17 cellular contexts compared by ENCODE assay signal in the genomic region with DNA sequence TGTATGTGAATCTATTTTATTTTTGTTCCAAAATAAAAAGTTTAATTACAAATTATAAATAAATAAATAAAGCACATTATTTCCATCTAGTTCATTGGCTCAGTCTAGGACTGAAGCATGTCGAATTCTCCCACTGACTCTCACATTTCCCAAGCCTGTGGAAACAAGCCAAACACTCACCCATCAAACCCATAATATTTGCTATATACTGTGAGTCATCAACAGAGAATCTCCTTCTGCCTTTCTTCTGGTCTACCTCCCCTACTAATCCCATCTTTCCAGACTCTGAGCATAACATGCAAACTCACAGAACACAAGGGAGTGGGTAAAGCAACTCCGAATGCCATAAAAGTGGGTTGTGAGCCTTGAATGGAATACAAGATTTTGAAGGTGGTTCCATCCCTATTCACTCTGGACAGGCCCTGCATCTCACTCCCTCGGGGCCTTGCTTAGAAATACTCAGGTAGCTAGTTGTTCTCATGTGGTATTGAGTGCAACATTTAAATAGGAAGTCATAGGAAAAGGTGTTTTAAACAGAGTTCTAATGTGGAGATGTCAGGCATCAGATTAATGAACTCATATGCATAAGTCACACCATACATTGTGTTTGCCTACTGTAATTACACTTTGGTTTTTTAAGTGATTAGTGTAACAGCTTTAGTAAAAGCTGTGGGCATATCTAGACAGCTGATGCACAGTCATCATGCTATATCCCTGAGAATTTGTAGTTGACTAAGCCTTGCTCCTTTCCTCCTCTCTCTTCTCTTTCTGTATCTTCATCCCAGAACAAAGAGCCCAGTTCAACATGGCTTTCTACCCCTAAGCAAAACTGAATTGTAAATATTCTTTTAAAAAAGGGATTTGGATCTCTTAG. TPM values are rescaled to one million over a fixed set of nuclear protein-coding genes. Genes with fewer than 3 reads are reported as not detected.
DNase-seq lines count a peak whose midpoint lies in the region; ATAC-seq and TF ChIP-seq lines count a peak whose summit lies in the region.
"Had no signal": no experiment of that assay in that cellular context is flagged by ENCODE, and none has a peak within 500 bp of the region (broad histone marks: within the 10 kb centered on the region; RNA-seq: fewer than 3 reads in every experiment).

No MANE protein-coding gene starts in this region.

- H3K36me3 ChIP-seq in breast epithelium (no peaks in the 10 kb centered on the region), heart left ventricle (no peaks in the 10 kb centered on the region)
- H3K36me3 ChIP-seq: cardiac muscle cell, gastroesophageal sphincter had no signal

- POLR2A ChIA-PET in MCF 10A (lab: Yijun Ruan, JAX) (interaction anchor here (0.7 to 2.2 kb wide), 4 partner anchors 10 to 55 kb away, joined by 3 to 7 read pairs (median 5); partner anchors contain the start of gene SLC19A2), RWPE1 (lab: Yijun Ruan, JAX; ENCODE audit: low non-redundant PET) (no interaction called here)
- POLR2A ChIA-PET in activated CD4-positive, alpha-beta T cell treated with anti-CD3 and anti-CD28 coated beads, Interleukin-2, amount 10 ng/mL, durations not matched to agents 7 days and 5 days (lab: Charles Lee), result no interaction called here

- H3K4me1 Mint-ChIP-seq in MCF 10A (ENCODE audit: insufficient read depth, unreplicated experiment), result peaks cover 14% of the 10 kb centered on the region
- no peaks in the 10 kb centered on the region for H3K4me1 Mint-ChIP-seq in activated CD4-positive, alpha-beta T cell treated with anti-CD3 and anti-CD28 coated beads, Interleukin-2, amount 10 ng/mL, durations not matched to agents 7 days and 5 days
- no peaks in the 10 kb centered on the region for H3K4me1 Mint-ChIP-seq in T-helper 2 cell treated with Interferon-gamma antibody and Interleukin-4, amounts not matched to agents 5 μg/mL and 100 μg/mL, for 36 hours (ENCODE audit: low read depth)
- H3K4me1 Mint-ChIP-seq: H9 had no signal

- no peak for ATAC-seq in heart left ventricle
- no peak for ATAC-seq in left colon
- ATAC-seq: gastroesophageal sphincter had no signal

- intact Hi-C loops in MCF 10A (cut with micrococcal nuclease) (loop anchor here (2.0 kb wide), 1 partner anchor 54 kb away; the partner anchor contains the start of gene SLC19A2), breast epithelium (cut with DNase I; ENCODE audit: low total_unique reads) (no loop called here), heart left ventricle (cut with DNase I) (no loop called here), left colon (cut with DNase I, micrococcal nuclease) (no loop called here)

- no peaks in the 10 kb centered on the region for H3K4me1 ChIP-seq in breast epithelium
- H3K4me1 ChIP-seq in heart left ventricle, result no peaks in the 10 kb centered on the region
- H3K4me1 ChIP-seq: gastroesophageal sphincter had no signal

- H3K4me3 ChIP-seq in breast epithelium (no peak overlapping the region), fibroblast of pulmonary artery (replicated peaks; ENCODE audit: low read depth, low read length) (no peak overlapping the region), heart left ventricle (no peak overlapping the region)
- H3K4me3 ChIP-seq: cardiac muscle cell, gastroesophageal sphincter had no signal

- H3K27ac Mint-ChIP-seq in MCF 10A (ENCODE audit: low read depth, unreplicated experiment), result no peak overlapping the region
- H3K27ac Mint-ChIP-seq in activated CD4-positive, alpha-beta T cell treated with anti-CD3 and anti-CD28 coated beads, Interleukin-2, amount 10 ng/mL, durations not matched to agents 7 days and 5 days, result no peak overlapping the region
- no peak overlapping the region for H3K27ac Mint-ChIP-seq in T-helper 2 cell treated with Interferon-gamma antibody and Interleukin-4, amounts not matched to agents 5 μg/mL and 100 μg/mL, for 36 hours
- H3K27ac Mint-ChIP-seq: H9, progenitor cell of endocrine pancreas, type B pancreatic cell had no signal

- WGBS in heart left ventricle, 4 donors, result 74 to 91% (median 87%) methylated on average over 3 of the region's 3 CpGs

- peak; percentile 95 for DNase-seq in MCF 10A (ENCODE audit: unreplicated experiment)
- DNase-seq in breast epithelium (ENCODE audit: low spot score in 2 of 2), result no peak
- DNase-seq in RWPE1 (ENCODE audit: low spot score), result peak; percentile 71
- DNase-seq in fibroblast of pulmonary artery (ENCODE audit: low read depth), result peak; percentile 91
- DNase-seq in heart left ventricle, result no peak
- no peak for DNase-seq in activated CD4-positive, alpha-beta T cell treated with anti-CD3 and anti-CD28 coated beads, Interleukin-2, amount 10 ng/mL, durations not matched to agents 7 days and 5 days
- DNase-seq in T-helper 2 cell treated with Interferon-gamma antibody and Interleukin-4, amounts not matched to agents 5 μg/mL and 100 μg/mL, for 36 hours (ENCODE audit: low spot score), result no peak
- no peak for DNase-seq in left colon
- DNase-seq: H9, NCI-H1092 treated with DMSO at 0.1 percent for 48 hours, NCI-H82, T-helper 9 cell had no signal

- no peaks in the 10 kb centered on the region for H3K9me3 ChIP-seq in breast epithelium
- no peaks in the 10 kb centered on the region for H3K9me3 ChIP-seq in heart left ventricle
- H3K9me3 ChIP-seq: gastroesophageal sphincter had no signal

- no peaks in the 10 kb centered on the region for H3K9me3 Mint-ChIP-seq in MCF 10A (ENCODE audit: unreplicated experiment)
- no peaks in the 10 kb centered on the region for H3K9me3 Mint-ChIP-seq in activated CD4-positive, alpha-beta T cell treated with anti-CD3 and anti-CD28 coated beads, Interleukin-2, amount 10 ng/mL, durations not matched to agents 7 days and 5 days
- no peaks in the 10 kb centered on the region for H3K9me3 Mint-ChIP-seq in T-helper 2 cell treated with Interferon-gamma antibody and Interleukin-4, amounts not matched to agents 5 μg/mL and 100 μg/mL, for 36 hours
- H3K9me3 Mint-ChIP-seq: H9, type B pancreatic cell had no signal

- H3K27ac ChIP-seq in breast epithelium (no peak overlapping the region), RWPE1 (no peak overlapping the region), heart left ventricle (no peak overlapping the region)
- H3K27ac ChIP-seq: cardiac muscle cell, gastroesophageal sphincter had no signal

- H3K27me3 ChIP-seq in breast epithelium (no peaks in the 10 kb centered on the region), heart left ventricle (no peaks in the 10 kb centered on the region)
- H3K27me3 ChIP-seq: cardiac muscle cell, gastroesophageal sphincter had no signal

- TF ChIP-seq CTCF in MCF 10A (IDR thresholded peaks at IDR 0.05; ENCODE audit: unreplicated experiment), result no peak
- no peak for TF ChIP-seq CTCF in breast epithelium (IDR thresholded peaks at IDR 0.05)
- TF ChIP-seq CTCF in RWPE1 (conservative IDR thresholded peaks at IDR 0.05; ENCODE audit: low read depth), result no peak
- no peak for TF ChIP-seq CTCF in fibroblast of pulmonary artery (IDR thresholded peaks at IDR 0.05; ENCODE audit: low read length, missing control alignments)
- no peak for TF ChIP-seq CTCF in heart left ventricle (IDR thresholded peaks at IDR 0.05)

- H3K4me3 Mint-ChIP-seq in MCF 10A (ENCODE audit: unreplicated experiment), result no peak overlapping the region
- no peak overlapping the region for H3K4me3 Mint-ChIP-seq in activated CD4-positive, alpha-beta T cell treated with anti-CD3 and anti-CD28 coated beads, Interleukin-2, amount 10 ng/mL, durations not matched to agents 7 days and 5 days
- no peak overlapping the region for H3K4me3 Mint-ChIP-seq in T-helper 2 cell treated with Interferon-gamma antibody and Interleukin-4, amounts not matched to agents 5 μg/mL and 100 μg/mL, for 36 hours
- H3K4me3 Mint-ChIP-seq: H9, type B pancreatic cell had no signal

- no peaks in the 10 kb centered on the region for H3K27me3 Mint-ChIP-seq in MCF 10A (ENCODE audit: insufficient read depth, unreplicated experiment)
- no peaks in the 10 kb centered on the region for H3K27me3 Mint-ChIP-seq in activated CD4-positive, alpha-beta T cell treated with anti-CD3 and anti-CD28 coated beads, Interleukin-2, amount 10 ng/mL, durations not matched to agents 7 days and 5 days
- no peaks in the 10 kb centered on the region for H3K27me3 Mint-ChIP-seq in T-helper 2 cell treated with Interferon-gamma antibody and Interleukin-4, amounts not matched to agents 5 μg/mL and 100 μg/mL, for 36 hours (ENCODE audit: low read depth)
- H3K27me3 Mint-ChIP-seq: type B pancreatic cell had no signal

- no TSS peak for BruUV-seq in MCF 10A (replicated peaks; lab: Mats Ljungman, UMichigan)

- CTCF ChIA-PET in MCF 10A (lab: Yijun Ruan, JAX), result interaction anchor here (0.5 to 2.2 kb wide), 7 partner anchors 8 to 271 kb away, joined by 3 to 10 read pairs (median 4); partner anchors contain the start of gene SLC19A2
- CTCF ChIA-PET in RWPE1 (lab: Yijun Ruan, JAX), result no interaction called here
- CTCF ChIA-PET in activated CD4-positive, alpha-beta T cell treated with anti-CD3 and anti-CD28 coated beads, Interleukin-2, amount 10 ng/mL, durations not matched to agents 7 days and 5 days (lab: Charles Lee), result no interaction called here

- H3K36me3 Mint-ChIP-seq in MCF 10A (ENCODE audit: insufficient read depth, unreplicated experiment), result no peaks in the 10 kb centered on the region
- H3K36me3 Mint-ChIP-seq in activated CD4-positive, alpha-beta T cell treated with anti-CD3 and anti-CD28 coated beads, Interleukin-2, amount 10 ng/mL, durations not matched to agents 7 days and 5 days (ENCODE audit: low read depth), result peaks cover 15% of the 10 kb centered on the region
- peaks cover 2% of the 10 kb centered on the region for H3K36me3 Mint-ChIP-seq in T-helper 2 cell treated with Interferon-gamma antibody and Interleukin-4, amounts not matched to agents 5 μg/mL and 100 μg/mL, for 36 hours (ENCODE audit: low read depth)
- H3K36me3 Mint-ChIP-seq: type B pancreatic cell had no signal

- TF ChIP-seq POLR2A in breast epithelium (IDR thresholded peaks at IDR 0.05), result no peak
- TF ChIP-seq POLR2A in heart left ventricle (IDR thresholded peaks at IDR 0.05), result no peak

RNA-seq across cellular contexts. Expression of gene F5, which starts 47.0 kb away (rescaled TPM):
- 0.09 TPM in 1 of 2 replicates, not detected in the other for total RNA-seq in MCF 10A (2022)
- total RNA-seq in breast epithelium, result 1 to 10 TPM in 2 of 3 donors, under 1 TPM in 1; 0.44 to 7.4 (median 1.3) TPM
- 10 to 100 TPM in 6 of 9 donors, 1 to 10 TPM in 2, under 1 TPM in 1; 0.93 to 43.3 (median 18.0) TPM for total RNA-seq in heart left ventricle
- polyA plus RNA-seq in heart left ventricle, result 10 to 100 TPM in 1 of 2 donors, 1 to 10 TPM in 1; 2.3 to 36.9 TPM
- total RNA-seq in activated CD4-positive, alpha-beta T cell treated with anti-CD3 and anti-CD28 coated beads, Interleukin-2, amount 10 ng/mL, durations not matched to agents 7 days and 5 days, result 10 to 100 TPM; 12.2 to 15.7 TPM
- total RNA-seq in left colon, result 1 to 10 TPM; 1.2 TPM
- total RNA-seq: cardiac muscle cell, lung microvascular endothelial cell had no signal

RNA-seq across cellular contexts. Expression of gene SLC19A2, which starts 53.5 kb away (rescaled TPM):
- total RNA-seq in MCF 10A (2022) (13.9 and 16.7 TPM in 2 replicates), breast epithelium (10 to 100 TPM; 34.7 to 71.8 (median 64.2) TPM), heart left ventricle (10 to 100 TPM in 6 of 9 donors, 1 to 10 TPM in 3; 8.2 to 27.3 (median 13.8) TPM), left colon (1 to 10 TPM; 7.3 to 8.4 TPM)
- polyA plus RNA-seq in heart left ventricle, result 10 to 100 TPM; 14.9 to 67.2 TPM
- total RNA-seq in activated CD4-positive, alpha-beta T cell treated with anti-CD3 and anti-CD28 coated beads, Interleukin-2, amount 10 ng/mL, durations not matched to agents 7 days and 5 days, result 1 to 10 TPM; 4.0 to 5.1 TPM

Comparison
In these comparisons a context has a peak if more than half of its experiments do, and no peak if none do; other contexts are left out.
1. DNase-seq: peak in MCF 10A (single experiment), RWPE1 (single experiment) and fibroblast of pulmonary artery (single experiment); none in breast epithelium (0 of 2), heart left ventricle (0 of 5), activated CD4-positive, alpha-beta T cell treated with anti-CD3 and anti-CD28 coated beads, Interleukin-2, amount 10 ng/mL, durations not matched to agents 7 days and 5 days (single experiment), T-helper 2 cell treated with Interferon-gamma antibody and Interleukin-4, amounts not matched to agents 5 μg/mL and 100 μg/mL, for 36 hours (single experiment) and left colon (0 of 2).